ENCODE assay signal across 22 cellular contexts in the genomic region with DNA sequence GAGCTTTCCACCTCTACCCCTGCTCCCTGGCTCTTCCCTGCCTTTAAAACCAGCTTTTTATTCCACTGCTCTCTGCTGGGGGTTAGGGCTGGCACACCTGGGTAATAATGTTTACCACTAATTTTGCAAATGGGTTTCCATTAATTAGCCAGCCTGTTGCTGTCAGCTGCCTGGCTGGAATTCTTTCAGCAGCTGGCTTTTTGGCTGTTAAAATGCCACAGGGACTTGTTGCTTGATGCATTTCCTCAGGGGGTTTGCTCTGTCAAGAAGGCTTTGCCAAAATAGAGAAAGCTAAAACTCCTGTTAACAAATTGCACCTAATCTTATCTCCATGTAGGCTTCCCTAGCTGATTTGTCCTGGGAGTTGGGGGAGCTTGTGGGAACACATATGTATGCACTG.
"Had no signal": no experiment of that assay in that cellular context is flagged by ENCODE, and none has a peak within 500 bp of the region (broad histone marks: within the 10 kb centered on the region; RNA-seq: fewer than 3 reads in every experiment).

No MANE protein-coding gene starts in this region.

- H3K4me3 ChIP-seq: ascending aorta, breast epithelium, gastrocnemius medialis, lung, sigmoid colon, spleen, thoracic aorta, upper lobe of left lung had no signal

- ATAC-seq: activated CD4-positive, CD25-positive, alpha-beta regulatory T cell treated with anti-CD3 and anti-CD28 coated beads, Interleukin-2, amount 50 U/mL, for 24 hours; activated T-cell treated with anti-CD3 and anti-CD28 coated beads, Interleukin-2, amount 50 U/mL, for 4 hours; gastrocnemius medialis; left lobe of liver; natural killer cell treated with Interleukin-12 subunit alpha and Interleukin-12 subunit beta and Interleukin-15 and Interleukin-18, amount 100 ng/mL, for 72 hours; stimulated activated naive B cell treated with anti-CD40 and anti-IgM and Interleukin-4, amounts not matched to agents 10 μg/mL and 1 μg/mL and 100 μg/mL, for 72 hours had no signal

- H3K4me1 ChIP-seq: ascending aorta, breast epithelium, gastrocnemius medialis, sigmoid colon, spleen, upper lobe of left lung had no signal

- H3K9me3 ChIP-seq: gastrocnemius medialis, thoracic aorta, upper lobe of left lung had no signal

- H3K27me3 ChIP-seq: ascending aorta, gastrocnemius medialis, sigmoid colon, upper lobe of left lung had no signal

- DNase-seq: activated CD4-positive, alpha-beta T cell treated with anti-CD3 and anti-CD28 coated beads, Interleukin-2, amount 10 ng/mL, durations not matched to agents 7 days and 5 days; activated CD8-positive, alpha-beta memory T cell treated with anti-CD3 and anti-CD28 coated beads, Interleukin-2, amount 50 U/mL, for 4 hours; activated effector memory CD4-positive, alpha-beta T cell treated with Interleukin-2 at 50 U/mL for 16 hours; activated naive CD4-positive, alpha-beta T cell treated with anti-CD3 and anti-CD28 coated beads, Interleukin-2, amount 50 U/mL, for 16 hours; activated T-cell treated with anti-CD3 and anti-CD28 coated beads, Interleukin-2, amount 50 U/mL, for 4 hours; cortex of kidney; erythroblast; gastrocnemius medialis; head of caudate nucleus; kidney; nucleus accumbens; sigmoid colon; spleen; stimulated activated naive B cell treated with anti-CD40 and anti-IgM and Interleukin-4, amounts not matched to agents 10 μg/mL and 1 μg/mL and 100 μg/mL, for 72 hours; upper lobe of left lung had no signal

- H3K27ac ChIP-seq: ascending aorta, breast epithelium, gastrocnemius medialis, sigmoid colon, spleen, thoracic aorta, upper lobe of left lung had no signal

- H3K36me3 ChIP-seq: ascending aorta, breast epithelium, gastrocnemius medialis, sigmoid colon, spleen, thoracic aorta, upper lobe of left lung had no signal
